In genomic region chr7:2299853-2300512, GRCh38 we compare ENCODE assay signal across 11 cellular contexts. TPM values are rescaled to one million over a fixed set of nuclear protein-coding genes. Genes with fewer than 3 reads are reported as not detected.
DNase-seq lines count a peak whose midpoint lies in the region; ATAC-seq and TF ChIP-seq lines count a peak whose summit lies in the region.
"Had no signal": no experiment of that assay in that cellular context is flagged by ENCODE, and none has a peak within 500 bp of the region (broad histone marks: within the 10 kb centered on the region; RNA-seq: fewer than 3 reads in every experiment).

No MANE protein-coding gene starts in this region.

- H3K27ac Mint-ChIP-seq in naive B cell: peak overlapping the region; percentile 92 to 98 (median 98)

- H3K4me1 Mint-ChIP-seq in naive B cell: peaks cover 55 to 84% (median 70%) of the 10 kb centered on the region in 3 donors

- no peak overlapping the region for H3K4me2 ChIP-seq in hepatocyte

- whole genome bisulfite sequencing in adrenal gland, 4 donors: 60 to 72% (median 63%) methylated on average over 9 of the region's 9 CpGs
- 92% methylated on average over 9 of the region's 9 CpGs for WGBS in hepatocyte (ENCODE audit: low lambda C conversion rate, missing lambda C conversion rate)

- H3K79me2 ChIP-seq in ACC112 (ENCODE audit: control insufficient read depth, insufficient read depth, low read length, unreplicated experiment) (peaks cover 12% of the 10 kb centered on the region), hepatocyte (peaks cover 54% of the 10 kb centered on the region)

- H3K9me3 ChIP-seq in adrenal gland (replicated peaks in 1 of 3) (no peaks in the 10 kb centered on the region), hepatocyte (ENCODE audit: low read depth) (no peaks in the 10 kb centered on the region)
- H3K9me3 ChIP-seq: MG63, SJCRH30 had no signal

- peaks cover 18% of the 10 kb centered on the region for H3K4me1 ChIP-seq in ACC112 (ENCODE audit: control insufficient read depth, insufficient read depth, low read length, unreplicated experiment)
- no peaks in the 10 kb centered on the region for H3K4me1 ChIP-seq in adrenal gland (replicated peaks in 1 of 2)
- H3K4me1 ChIP-seq in hepatocyte (ENCODE audit: insufficient read depth): peaks cover 7% of the 10 kb centered on the region

- intact Hi-C loops in adrenal gland (cut with DNase I): loop anchor here in 1 of 2 donors (10.0 kb wide), 1 partner anchor 45 kb away; no protein-coding TSS in a partner anchor

- TF ChIP-seq POLR2A in adrenal gland (IDR thresholded peaks at IDR 0.05): no peak

- H3K4me3 ChIP-seq in ACC112 (ENCODE audit: low read depth, low read length) (no peak overlapping the region), adrenal gland (peak overlapping the region in 1 of 4 donors; percentile 15), hepatocyte (no peak overlapping the region)
- H3K4me3 ChIP-seq: MG63 had no signal

- no peaks in the 10 kb centered on the region for H3K9me2 ChIP-seq in hepatocyte (replicated peaks; ENCODE audit: insufficient read depth)

- peak; percentile 36 for ATAC-seq in GM21737 (IDR thresholded peaks at IDR 0.05; ENCODE audit: unreplicated experiment)
- ATAC-seq in naive B cell (ENCODE audit: low read depth in 2 of 2): peak; percentile 56 to 63
- no peak for ATAC-seq in GM21529 (IDR thresholded peaks at IDR 0.05; ENCODE audit: unreplicated experiment)
- ATAC-seq: activated T-cell treated with anti-CD3 and anti-CD28 coated beads, Interleukin-2, amount 50 U/mL, for 4 hours had no signal

- H3K9me3 Mint-ChIP-seq in naive B cell: peaks cover 0 to 6% (median 3%) of the 10 kb centered on the region in 7 donors
- H3K9me3 Mint-ChIP-seq: activated T-cell treated with anti-CD3 and anti-CD28 coated beads, Interleukin-2, amount 50 U/mL, for 4 hours had no signal

- H3K27me3 ChIP-seq in ACC112 (ENCODE audit: insufficient read depth, low read length): no peaks in the 10 kb centered on the region
- H3K27me3 ChIP-seq in adrenal gland: no peaks in the 10 kb centered on the region
- no peaks in the 10 kb centered on the region for H3K27me3 ChIP-seq in hepatocyte
- H3K27me3 ChIP-seq: MG63, SJCRH30 had no signal

- no peaks in the 10 kb centered on the region for H3K36me3 ChIP-seq in ACC112 (ENCODE audit: insufficient read depth, low read length)
- H3K36me3 ChIP-seq in adrenal gland (replicated peaks in 1 of 2): no peaks in the 10 kb centered on the region
- H3K36me3 ChIP-seq in hepatocyte (replicated peaks; ENCODE audit: insufficient read depth, low read depth): no peaks in the 10 kb centered on the region
- H3K36me3 ChIP-seq: MG63, SJCRH30 had no signal

- H3K4me3 Mint-ChIP-seq in naive B cell: peak overlapping the region; percentile 65 to 89 (median 82)
- H3K4me3 Mint-ChIP-seq: activated T-cell treated with anti-CD3 and anti-CD28 coated beads, Interleukin-2, amount 50 U/mL, for 4 hours had no signal

- no peaks in the 10 kb centered on the region for H3K27me3 Mint-ChIP-seq in naive B cell

- H3K36me3 Mint-ChIP-seq in naive B cell: peaks cover 0 to 3% of the 10 kb centered on the region in 2 donors

- H3K27ac ChIP-seq in ACC112 (ENCODE audit: low read depth, low read length) (peak overlapping the region; percentile 75), adrenal gland (peak overlapping the region in 3 of 5 donors; percentile 15 to 87 (median 70)), hepatocyte (no peak overlapping the region)
- H3K27ac ChIP-seq: SJCRH30 had no signal

- H2AFZ ChIP-seq in ACC112 (ENCODE audit: low read length, unreplicated experiment) (no peak overlapping the region), hepatocyte (no peak overlapping the region)

- TF ChIP-seq CTCF in adrenal gland (IDR thresholded peaks at IDR 0.05): no peak
- TF ChIP-seq CTCF in hepatocyte (IDR thresholded peaks at IDR 0.05; ENCODE audit: poor library complexity): no peak

- DNase-seq in adrenal gland (peak in 1 of 7 donors; percentile 10), naive B cell (peak; percentile 41), NCI-H2171 treated with DMSO at 0.1 percent for 48 hours (lab: John Stamatoyannopoulos, UW) (no peak), HK-2 (ENCODE audit: unreplicated experiment) (no peak), hepatocyte (ENCODE audit: low spot score) (no peak)
- DNase-seq: activated T-cell treated with anti-CD3 and anti-CD28 coated beads, Interleukin-2, amount 50 U/mL, for 4 hours had no signal

- no peaks in the 10 kb centered on the region for H4K20me1 ChIP-seq in hepatocyte (ENCODE audit: insufficient read depth, poor library complexity, severe bottlenecking)

RNA-seq across cellular contexts. Expression of gene SNX8, which starts 14.3 kb away (rescaled TPM):
- 10 to 100 TPM in 7 of 8 donors, 1 to 10 TPM in 1; 8.8 to 40.5 (median 25.9) TPM for total RNA-seq in adrenal gland
- polyA plus RNA-seq in adrenal gland: 10 to 100 TPM; 13.5 to 39.0 (median 37.2) TPM
- polyA plus RNA-seq in naive B cell (ENCODE audit: low read depth in 6 of 6): 100 to 1,000 TPM in 3 of 6 donors, 10 to 100 TPM in 3; 74.2 to 107 (median 96.2) TPM
- 24.7 and 32.0 TPM in 2 replicates for total RNA-seq in hepatocyte
- 81.4 and 98.0 TPM in 2 replicates for polyA plus RNA-seq in hepatocyte

RNA-seq across cellular contexts. Expression of gene EIF3B, which starts 54.6 kb away (rescaled TPM):
- total RNA-seq in adrenal gland: 100 to 1,000 TPM in 6 of 8 donors, 10 to 100 TPM in 2; 81.4 to 149 (median 110) TPM
- polyA plus RNA-seq in adrenal gland: 100 to 1,000 TPM; 107 to 183 (median 107) TPM
- polyA plus RNA-seq in naive B cell (ENCODE audit: low read depth in 6 of 6): 100 to 1,000 TPM in 3 of 6 donors, 10 to 100 TPM in 3; 69.6 to 123 (median 94.4) TPM
- total RNA-seq in hepatocyte: 122 and 131 TPM in 2 replicates
- polyA plus RNA-seq in hepatocyte: 139 and 145 TPM in 2 replicates

RNA-seq across cellular contexts. Expression of gene NUDT1, which starts 58.0 kb away (rescaled TPM):
- total RNA-seq in adrenal gland: 10 to 100 TPM in 2 of 8 donors, 1 to 10 TPM in 6; 3.8 to 13.3 (median 8.2) TPM
- polyA plus RNA-seq in adrenal gland: 10 to 100 TPM in 1 of 3 donors, 1 to 10 TPM in 2; 2.5 to 17.3 (median 8.7) TPM
- polyA plus RNA-seq in naive B cell (ENCODE audit: low read depth in 6 of 6): 10 to 100 TPM; 50.8 to 78.8 (median 59.4) TPM
- total RNA-seq in hepatocyte: 6.5 and 9.6 TPM in 2 replicates
- polyA plus RNA-seq in hepatocyte: 16.3 and 21.0 TPM in 2 replicates

RNA-seq across cellular contexts. Expression of gene MRM2, which starts 58.0 kb away (rescaled TPM):
- total RNA-seq in adrenal gland (10 to 100 TPM; 16.8 to 35.8 (median 25.7) TPM), hepatocyte (14.8 and 17.9 TPM in 2 replicates)
- polyA plus RNA-seq in adrenal gland (10 to 100 TPM; 17.4 to 36.4 (median 20.3) TPM), naive B cell (ENCODE audit: low read depth in 6 of 6) (10 to 100 TPM; 29.2 to 64.2 (median 46.1) TPM), hepatocyte (27.5 and 31.3 TPM in 2 replicates)
